ENCODE assay signal across 8 cellular contexts in the genomic region with DNA sequence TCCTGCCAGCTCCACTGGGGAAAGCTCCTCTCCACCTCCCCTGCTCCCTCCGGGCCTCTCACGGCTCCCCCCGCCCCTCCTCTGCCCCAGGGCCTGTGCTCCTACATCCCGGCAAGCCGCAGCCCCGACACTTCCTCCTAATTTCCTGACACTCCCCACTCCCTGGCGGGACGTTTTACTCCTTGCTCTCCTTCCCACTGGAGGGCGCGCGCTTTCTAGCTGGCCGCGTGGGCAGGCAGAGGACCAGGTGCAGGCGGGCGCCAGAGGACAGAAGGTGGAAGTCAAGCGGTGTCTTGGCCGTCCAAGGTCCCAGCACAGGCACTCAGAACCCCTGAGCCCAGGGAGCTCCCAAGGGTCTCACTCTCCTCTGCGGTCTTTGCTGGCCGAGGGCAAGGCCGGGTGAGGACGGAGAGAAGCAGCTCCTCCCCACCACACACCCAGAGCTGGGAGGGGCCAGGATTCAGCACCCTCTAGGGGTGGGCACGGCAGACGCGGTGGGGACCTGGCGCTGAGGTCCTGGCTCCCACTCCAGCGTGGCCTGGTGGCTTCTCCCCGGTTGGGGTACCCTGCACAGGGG. TPM values are rescaled to one million over a fixed set of nuclear protein-coding genes. Genes with fewer than 3 reads are reported as not detected.
A peak's percentile ranks its signal among the peaks of the same experiment; 100 is the strongest.
DNase-seq lines count a peak whose midpoint lies in the region; ATAC-seq and TF ChIP-seq lines count a peak whose summit lies in the region.

No MANE protein-coding gene starts in this region.

- H3K36me3 ChIP-seq in OCI-LY7 (ENCODE audit: insufficient read depth, low read length): no peaks in the 10 kb centered on the region
- H3K36me3 ChIP-seq in upper lobe of right lung: no peaks in the 10 kb centered on the region

- peaks cover 3% of the 10 kb centered on the region for H3K27me3 Mint-ChIP-seq in dendritic cell treated with granulocyte-macrophage colony-stimulating factor and Interleukin-4, amounts not matched to agents 40 ng/mL and 50 ng/mL, for 4 days

- peaks cover 4% of the 10 kb centered on the region for H3K36me3 Mint-ChIP-seq in dendritic cell treated with granulocyte-macrophage colony-stimulating factor and Interleukin-4, amounts not matched to agents 40 ng/mL and 50 ng/mL, for 4 days (ENCODE audit: low read depth)

- no peaks in the 10 kb centered on the region for H3K27me3 ChIP-seq in upper lobe of right lung

- H3K27ac ChIP-seq in OCI-LY7 (ENCODE audit: low read depth, low read length, poor library complexity, severe bottlenecking): no peak overlapping the region
- H3K27ac ChIP-seq in upper lobe of right lung: peak overlapping the region; percentile 86

- DNase-seq in 8988T: peak; percentile 91
- no peak for DNase-seq in OCI-LY7 (ENCODE audit: low spot score)
- peak; percentile 60 to 94 for DNase-seq in lower leg skin (ENCODE audit: low spot score in 2 of 2)
- peak; percentile 91 for DNase-seq in upper lobe of right lung
- DNase-seq in AG20443 (ENCODE audit: low spot score): no peak
- DNase-seq in activated gamma-delta T cell (lab: John Stamatoyannopoulos, UW): no peak

- intact Hi-C loops in OCI-LY7 (cut with micrococcal nuclease; ENCODE audit: unreplicated experiment) (no loop called here), lower leg skin (cut with DNase I; ENCODE audit: low total_unique reads) (no loop called here), upper lobe of right lung (cut with DNase I) (no loop called here)
- intact Hi-C loops in dendritic cell treated with granulocyte-macrophage colony-stimulating factor and Interleukin-4, amounts not matched to agents 40 ng/mL and 50 ng/mL, for 4 days (cut with micrococcal nuclease): loop anchor here (2.0 to 5.0 kb wide), 3 partner anchors 21 to 245 kb away; a partner anchor contains a TSS

- no peak overlapping the region for H3K4me3 ChIP-seq in OCI-LY7 (ENCODE audit: low read depth, low read length, poor library complexity, severe bottlenecking)
- no peak overlapping the region for H3K4me3 ChIP-seq in lower leg skin (ENCODE audit: low read depth, poor library complexity, severe bottlenecking)
- no peak overlapping the region for H3K4me3 ChIP-seq in upper lobe of right lung

- CTCF ChIA-PET in OCI-LY7 (lab: Charles Lee; ENCODE audit: unreplicated experiment): no interaction called here

- H3K4me1 ChIP-seq in OCI-LY7 (ENCODE audit: insufficient read depth, low read length, poor library complexity, severe bottlenecking): peaks cover 26% of the 10 kb centered on the region
- peaks cover 45% of the 10 kb centered on the region for H3K4me1 ChIP-seq in upper lobe of right lung

- H3K9me3 Mint-ChIP-seq in dendritic cell treated with granulocyte-macrophage colony-stimulating factor and Interleukin-4, amounts not matched to agents 40 ng/mL and 50 ng/mL, for 4 days: no peaks in the 10 kb centered on the region

- BruUV-seq in OCI-LY7 (replicated peaks; lab: Mats Ljungman, UMichigan): no TSS peak

- 0 out of 2 replicates have a peak, but pooled peaks have one; percentile 10 for TF ChIP-seq CTCF in GM12874 (IDR thresholded peaks at IDR 0.05; ENCODE audit: insufficient read depth, low read depth, low read length)
- TF ChIP-seq CTCF in OCI-LY7 (conservative IDR thresholded peaks at IDR 0.05; ENCODE audit: low read length): peak; percentile 56; the same call in 1 of the 2 replicates
- no peak for TF ChIP-seq CTCF in lower leg skin (IDR thresholded peaks at IDR 0.05)
- TF ChIP-seq CTCF in upper lobe of right lung (IDR thresholded peaks at IDR 0.05): peak; percentile 40

- no peaks in the 10 kb centered on the region for H3K9me2 ChIP-seq in OCI-LY7 (ENCODE audit: insufficient read depth, low read length)

- H3K79me2 ChIP-seq in OCI-LY7 (ENCODE audit: insufficient read depth, low read depth, low read length): no peaks in the 10 kb centered on the region

- ATAC-seq in upper lobe of right lung: peak; percentile 50

- POLR2A ChIA-PET in OCI-LY7 (lab: Charles Lee): no interaction called here

- H3K4me1 Mint-ChIP-seq in dendritic cell treated with granulocyte-macrophage colony-stimulating factor and Interleukin-4, amounts not matched to agents 40 ng/mL and 50 ng/mL, for 4 days (ENCODE audit: low read depth): peaks cover 75% of the 10 kb centered on the region

- TF ChIP-seq POLR2A in lower leg skin (IDR thresholded peaks at IDR 0.05): no peak

- H3K9me3 ChIP-seq in OCI-LY7 (ENCODE audit: low read length) (no peaks in the 10 kb centered on the region), upper lobe of right lung (no peaks in the 10 kb centered on the region)

- H3K4me3 Mint-ChIP-seq in dendritic cell treated with granulocyte-macrophage colony-stimulating factor and Interleukin-4, amounts not matched to agents 40 ng/mL and 50 ng/mL, for 4 days: peak overlapping the region; percentile 69

- H2AFZ ChIP-seq in OCI-LY7 (ENCODE audit: low read length): peak overlapping the region; percentile 17; the same call in 1 of the 2 replicates

- no peaks in the 10 kb centered on the region for H4K20me1 ChIP-seq in OCI-LY7 (ENCODE audit: insufficient read depth, low read length)

- H3K27ac Mint-ChIP-seq in dendritic cell treated with granulocyte-macrophage colony-stimulating factor and Interleukin-4, amounts not matched to agents 40 ng/mL and 50 ng/mL, for 4 days: peak overlapping the region; percentile 100

- H3K4me2 ChIP-seq in OCI-LY7 (ENCODE audit: low read length): peak overlapping the region; percentile 10

- WGBS in lower leg skin, 2 donors: 11 to 12% methylated on average over 20 to 25 of the region's 27 CpGs

RNA-seq across cellular contexts. Expression of a gene that starts 19.1 kb away (rescaled TPM):
- 7.5 and 10.0 TPM in 2 replicates for total RNA-seq in OCI-LY7 (2014; rRNA removed; shearing (Covaris generic))
- total RNA-seq in OCI-LY7 (2022): 16.3 and 17.6 TPM in 2 replicates
- 1 to 10 TPM; 3.3 to 5.9 (median 4.6) TPM for total RNA-seq in lower leg skin
- 20.3 TPM for total RNA-seq in upper lobe of right lung

RNA-seq across cellular contexts. Expression of a gene that starts 19.9 kb away (rescaled TPM):
- not detected in 2 replicates for total RNA-seq in OCI-LY7 (2014; rRNA removed; shearing (Covaris generic))
- not detected in 2 replicates for total RNA-seq in OCI-LY7 (2022)
- total RNA-seq in lower leg skin: under 1 TPM in 2 of 4 donors, not detected in 2; 0.42 to 0.65 TPM
- 3.4 TPM for total RNA-seq in upper lobe of right lung

RNA-seq across cellular contexts. Expression of a gene that starts 27.6 kb away (rescaled TPM):
- total RNA-seq in OCI-LY7 (2014; rRNA removed; shearing (Covaris generic)): not detected in 2 replicates
- total RNA-seq in OCI-LY7 (2022) (not detected in 2 replicates), lower leg skin (not detected), upper lobe of right lung (not detected)

RNA-seq across cellular contexts. Expression of a gene that starts 51.1 kb away (rescaled TPM):
- 37.8 and 40.5 TPM in 2 replicates for total RNA-seq in OCI-LY7 (2014; rRNA removed; shearing (Covaris generic))
- total RNA-seq in OCI-LY7 (2022): 53.0 and 56.1 TPM in 2 replicates
- 10 to 100 TPM; 41.1 to 75.7 (median 43.5) TPM for total RNA-seq in lower leg skin
- 44.6 TPM for total RNA-seq in upper lobe of right lung

RNA-seq across cellular contexts. Expression of a gene that starts 51.1 kb away (rescaled TPM):
- 64.7 and 95.0 TPM in 2 replicates for total RNA-seq in OCI-LY7 (2014; rRNA removed; shearing (Covaris generic))
- total RNA-seq in OCI-LY7 (2022) (60.6 and 68.8 TPM in 2 replicates), lower leg skin (10 to 100 TPM; 15.8 to 30.3 (median 22.0) TPM), upper lobe of right lung (42.8 TPM)

Comparison
In these comparisons a context has a peak if more than half of its experiments do, and no peak if none do; other contexts are left out.
1. DNase-seq: peak in 8988T (single experiment), lower leg skin (2 of 2) and upper lobe of right lung (single experiment); none in OCI-LY7 (single experiment), AG20443 (single experiment) and activated gamma-delta T cell (single experiment).
2. CTCF ChIP-seq: peak in GM12874 (single experiment), OCI-LY7 (single experiment) and upper lobe of right lung (single experiment); none in lower leg skin (0 of 3).